Comparison of ENCODE assay signal across 1 cellular context in genomic region chr17:79730769-79731483, GRCh38.
TF ChIP-seq lines count a peak whose summit lies in the region.

A gene with protein sequence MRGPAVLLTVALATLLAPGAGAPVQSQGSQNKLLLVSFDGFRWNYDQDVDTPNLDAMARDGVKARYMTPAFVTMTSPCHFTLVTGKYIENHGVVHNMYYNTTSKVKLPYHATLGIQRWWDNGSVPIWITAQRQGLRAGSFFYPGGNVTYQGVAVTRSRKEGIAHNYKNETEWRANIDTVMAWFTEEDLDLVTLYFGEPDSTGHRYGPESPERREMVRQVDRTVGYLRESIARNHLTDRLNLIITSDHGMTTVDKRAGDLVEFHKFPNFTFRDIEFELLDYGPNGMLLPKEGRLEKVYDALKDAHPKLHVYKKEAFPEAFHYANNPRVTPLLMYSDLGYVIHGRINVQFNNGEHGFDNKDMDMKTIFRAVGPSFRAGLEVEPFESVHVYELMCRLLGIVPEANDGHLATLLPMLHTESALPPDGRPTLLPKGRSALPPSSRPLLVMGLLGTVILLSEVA (plus strand): TSS chr17:79730943. CDS start chr17:79731140, 197 bp downstream.

TF ChIP-seq in HepG2, 621 proteins besides CTCF, POLR2A, EP300 and RAD21 (continued from another document and continues in another):
- TF ChIP-seq, protein P1, sequence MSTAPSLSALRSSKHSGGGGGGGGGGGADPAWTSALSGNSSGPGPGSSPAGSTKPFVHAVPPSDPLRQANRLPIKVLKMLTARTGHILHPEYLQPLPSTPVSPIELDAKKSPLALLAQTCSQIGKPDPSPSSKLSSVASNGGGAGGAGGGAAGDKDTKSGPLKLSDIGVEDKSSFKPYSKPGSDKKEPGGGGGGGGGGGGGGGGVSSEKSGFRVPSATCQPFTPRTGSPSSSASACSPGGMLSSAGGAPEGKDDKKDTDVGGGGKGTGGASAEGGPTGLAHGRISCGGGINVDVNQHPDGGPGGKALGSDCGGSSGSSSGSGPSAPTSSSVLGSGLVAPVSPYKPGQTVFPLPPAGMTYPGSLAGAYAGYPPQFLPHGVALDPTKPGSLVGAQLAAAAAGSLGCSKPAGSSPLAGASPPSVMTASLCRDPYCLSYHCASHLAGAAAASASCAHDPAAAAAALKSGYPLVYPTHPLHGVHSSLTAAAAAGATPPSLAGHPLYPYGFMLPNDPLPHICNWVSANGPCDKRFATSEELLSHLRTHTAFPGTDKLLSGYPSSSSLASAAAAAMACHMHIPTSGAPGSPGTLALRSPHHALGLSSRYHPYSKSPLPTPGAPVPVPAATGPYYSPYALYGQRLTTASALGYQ (CRISPR knock-in tag; IDR thresholded peaks at IDR 0.05), result no peak
- TF ChIP-seq TCF12 (IDR thresholded peaks at IDR 0.05), result no peak
- TF ChIP-seq TCF12 (CRISPR knock-in tag; IDR thresholded peaks at IDR 0.05), result no peak
- TF ChIP-seq PPARG (CRISPR knock-in tag; conservative IDR thresholded peaks at IDR 0.05), result no peak
- TF ChIP-seq ZNF564 (CRISPR knock-in tag; IDR thresholded peaks at IDR 0.05), result no peak
- no peak for TF ChIP-seq KLF9 (CRISPR knock-in tag; IDR thresholded peaks at IDR 0.05; ENCODE audit: low read depth)
- TF ChIP-seq HDAC1 (CRISPR knock-in tag; IDR thresholded peaks at IDR 0.05), result peak; percentile 79
- peak; percentile 86 for TF ChIP-seq ZNF891 (CRISPR knock-in tag; IDR thresholded peaks at IDR 0.05)
- no peak for TF ChIP-seq ZNF367 (CRISPR knock-in tag; IDR thresholded peaks at IDR 0.05; ENCODE audit: borderline replicate concordance)
- TF ChIP-seq LCORL (IDR thresholded peaks at IDR 0.05), result no peak
- TF ChIP-seq LCORL (CRISPR knock-in tag; IDR thresholded peaks at IDR 0.05), result peak; percentile 78
- peak; percentile 65; the same call in 1 of the 2 replicates for TF ChIP-seq ZIK1 (CRISPR knock-in tag; IDR thresholded peaks at IDR 0.05; ENCODE audit: borderline replicate concordance, low read depth)
- no peak for TF ChIP-seq ZSCAN25 (CRISPR knock-in tag; IDR thresholded peaks at IDR 0.05)
- TF ChIP-seq ZNF512B (CRISPR knock-in tag; IDR thresholded peaks at IDR 0.05; ENCODE audit: borderline replicate concordance), result 0 out of 2 replicates have a peak, but pooled peaks have one; percentile 45
- peak; percentile 73 for TF ChIP-seq RXRA (CRISPR knock-in tag; IDR thresholded peaks at IDR 0.05)
- TF ChIP-seq, protein P2, sequence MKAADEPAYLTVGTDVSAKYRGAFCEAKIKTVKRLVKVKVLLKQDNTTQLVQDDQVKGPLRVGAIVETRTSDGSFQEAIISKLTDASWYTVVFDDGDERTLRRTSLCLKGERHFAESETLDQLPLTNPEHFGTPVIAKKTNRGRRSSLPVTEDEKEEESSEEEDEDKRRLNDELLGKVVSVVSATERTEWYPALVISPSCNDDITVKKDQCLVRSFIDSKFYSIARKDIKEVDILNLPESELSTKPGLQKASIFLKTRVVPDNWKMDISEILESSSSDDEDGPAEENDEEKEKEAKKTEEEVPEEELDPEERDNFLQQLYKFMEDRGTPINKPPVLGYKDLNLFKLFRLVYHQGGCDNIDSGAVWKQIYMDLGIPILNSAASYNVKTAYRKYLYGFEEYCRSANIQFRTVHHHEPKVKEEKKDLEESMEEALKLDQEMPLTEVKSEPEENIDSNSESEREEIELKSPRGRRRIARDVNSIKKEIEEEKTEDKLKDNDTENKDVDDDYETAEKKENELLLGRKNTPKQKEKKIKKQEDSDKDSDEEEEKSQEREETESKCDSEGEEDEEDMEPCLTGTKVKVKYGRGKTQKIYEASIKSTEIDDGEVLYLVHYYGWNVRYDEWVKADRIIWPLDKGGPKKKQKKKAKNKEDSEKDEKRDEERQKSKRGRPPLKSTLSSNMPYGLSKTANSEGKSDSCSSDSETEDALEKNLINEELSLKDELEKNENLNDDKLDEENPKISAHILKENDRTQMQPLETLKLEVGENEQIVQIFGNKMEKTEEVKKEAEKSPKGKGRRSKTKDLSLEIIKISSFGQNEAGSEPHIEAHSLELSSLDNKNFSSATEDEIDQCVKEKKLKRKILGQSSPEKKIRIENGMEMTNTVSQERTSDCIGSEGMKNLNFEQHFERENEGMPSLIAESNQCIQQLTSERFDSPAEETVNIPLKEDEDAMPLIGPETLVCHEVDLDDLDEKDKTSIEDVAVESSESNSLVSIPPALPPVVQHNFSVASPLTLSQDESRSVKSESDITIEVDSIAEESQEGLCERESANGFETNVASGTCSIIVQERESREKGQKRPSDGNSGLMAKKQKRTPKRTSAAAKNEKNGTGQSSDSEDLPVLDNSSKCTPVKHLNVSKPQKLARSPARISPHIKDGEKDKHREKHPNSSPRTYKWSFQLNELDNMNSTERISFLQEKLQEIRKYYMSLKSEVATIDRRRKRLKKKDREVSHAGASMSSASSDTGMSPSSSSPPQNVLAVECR (CRISPR knock-in tag; IDR thresholded peaks at IDR 0.05; ENCODE audit: borderline replicate concordance), result peak; percentile 35; the same call in 1 of the 2 replicates
- no peak for TF ChIP-seq E2F2 (CRISPR knock-in tag; IDR thresholded peaks at IDR 0.05; ENCODE audit: borderline replicate concordance)
- TF ChIP-seq, protein P3, sequence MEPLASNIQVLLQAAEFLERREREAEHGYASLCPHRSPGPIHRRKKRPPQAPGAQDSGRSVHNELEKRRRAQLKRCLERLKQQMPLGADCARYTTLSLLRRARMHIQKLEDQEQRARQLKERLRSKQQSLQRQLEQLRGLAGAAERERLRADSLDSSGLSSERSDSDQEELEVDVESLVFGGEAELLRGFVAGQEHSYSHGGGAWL (CRISPR knock-in tag; IDR thresholded peaks at IDR 0.05), result peak; percentile 51; the same call in 1 of the 2 replicates
- peak; percentile 78; the same call in 1 of the 2 replicates for TF ChIP-seq ESRRA (CRISPR knock-in tag; IDR thresholded peaks at IDR 0.05; ENCODE audit: low read depth)
- no peak for TF ChIP-seq ZNF710 (CRISPR knock-in tag; IDR thresholded peaks at IDR 0.05; ENCODE audit: borderline replicate concordance)
- TF ChIP-seq ZNF331 (CRISPR knock-in tag; IDR thresholded peaks at IDR 0.05), result peak; percentile 28; the same call in 1 of the 2 replicates
- TF ChIP-seq ARID2 (CRISPR knock-in tag; IDR thresholded peaks at IDR 0.05; ENCODE audit: borderline replicate concordance), result no peak
- 0 out of 3 replicates have a peak, but pooled peaks have one; percentile 10 for TF ChIP-seq MXI1 (IDR thresholded peaks at IDR 0.05; ENCODE audit: borderline replicate concordance, low read depth, low read length)
- TF ChIP-seq MED1 (CRISPR knock-in tag; IDR thresholded peaks at IDR 0.05), result peak; percentile 64
- no peak; the same call in 1 of the 2 replicates for TF ChIP-seq RBAK (CRISPR knock-in tag; IDR thresholded peaks at IDR 0.05)
- peak; percentile 40; the same call in 1 of the 2 replicates for TF ChIP-seq TBX2 (CRISPR knock-in tag; IDR thresholded peaks at IDR 0.05; ENCODE audit: borderline replicate concordance)
- TF ChIP-seq ZBED4 (CRISPR knock-in tag; IDR thresholded peaks at IDR 0.05; ENCODE audit: borderline replicate concordance), result peak; percentile 93
- peak; percentile 90 for TF ChIP-seq HNF4A (CRISPR knock-in tag; IDR thresholded peaks at IDR 0.05)
- TF ChIP-seq ZNF570 (CRISPR knock-in tag; IDR thresholded peaks at IDR 0.05; ENCODE audit: borderline replicate concordance), result no peak
- no peak for TF ChIP-seq RAD51 (IDR thresholded peaks at IDR 0.05; ENCODE audit: borderline replicate concordance)
- TF ChIP-seq MTERF4 (CRISPR knock-in tag; IDR thresholded peaks at IDR 0.05), result peak; percentile 67; the same call in 1 of the 2 replicates
- peak; percentile 37 for TF ChIP-seq ZNF619 (CRISPR knock-in tag; IDR thresholded peaks at IDR 0.05)
- TF ChIP-seq PTBP1 (IDR thresholded peaks at IDR 0.05; ENCODE audit: low read depth, low read length, poor library complexity, severe bottlenecking), result no peak
- TF ChIP-seq TCF7L2 (IDR thresholded peaks at IDR 0.05; ENCODE audit: low read depth, low read length), result no peak
- TF ChIP-seq REL (CRISPR knock-in tag; conservative IDR thresholded peaks at IDR 0.05), result no peak
- peak; percentile 71; the same call in 1 of the 2 replicates for TF ChIP-seq JUN (CRISPR knock-in tag; IDR thresholded peaks at IDR 0.05)
- no peak for TF ChIP-seq HNRNPH1 (optimal IDR thresholded peaks at IDR 0.05; ENCODE audit: low read depth, low read length)
- no peak for TF ChIP-seq REXO4 (CRISPR knock-in tag; IDR thresholded peaks at IDR 0.05; ENCODE audit: borderline replicate concordance)
- TF ChIP-seq ZFP36L1 (CRISPR knock-in tag; IDR thresholded peaks at IDR 0.05), result 0 out of 2 replicates have a peak, but pooled peaks have one; percentile 40
- peak; percentile 84 for TF ChIP-seq ZNF777 (CRISPR knock-in tag; IDR thresholded peaks at IDR 0.05)
- no peak for TF ChIP-seq ZFYVE20 (CRISPR knock-in tag; IDR thresholded peaks at IDR 0.05; ENCODE audit: borderline replicate concordance, low read depth)
- TF ChIP-seq ZNF850 (CRISPR knock-in tag; conservative IDR thresholded peaks at IDR 0.05), result no peak
- TF ChIP-seq ZNF788 (CRISPR knock-in tag; IDR thresholded peaks at IDR 0.05; ENCODE audit: borderline replicate concordance), result peak; percentile 69; the same call in 1 of the 2 replicates
- TF ChIP-seq AHR (CRISPR knock-in tag; IDR thresholded peaks at IDR 0.05), result 0 out of 2 replicates have a peak, but pooled peaks have one; percentile 58
- no peak for TF ChIP-seq ZNF605 (CRISPR knock-in tag; IDR thresholded peaks at IDR 0.05)
